ENCODE assay signal across 16 cellular contexts in genomic region chr10:35463878-35464277, GRCh38.
"Had no signal": no experiment of that assay in that cellular context is flagged by ENCODE, and none has a peak within 500 bp of the region (broad histone marks: within the 10 kb centered on the region; RNA-seq: fewer than 3 reads in every experiment).

No MANE protein-coding gene starts in this region.

- ATAC-seq: activated naive CD8-positive, alpha-beta T cell treated with anti-CD3 and anti-CD28 coated beads, Interleukin-2, amount 50 U/mL, for 24 hours; effector memory CD8-positive, alpha-beta T cell had no signal

- H3K4me3 ChIP-seq: cardiac muscle cell, lung, stomach, tibial artery had no signal

- H3K9me3 ChIP-seq: stomach, tibial artery had no signal

- H3K9me3 Mint-ChIP-seq: activated naive CD8-positive, alpha-beta T cell treated with anti-CD3 and anti-CD28 coated beads, Interleukin-2, amount 50 U/mL, for 24 hours; activated T-helper 1 cell treated with anti-CD3 and anti-CD28 coated beads, Interleukin-12 subunit alpha, Interleukin-12 subunit beta, Interleukin-2, Interleukin-4 antibody, amounts not matched to agents 30 ng/mL and 10 ng/mL and 1 ng/mL, durations not matched to agents 14 hours and 24 hours and 36 hours; effector memory CD8-positive, alpha-beta T cell; natural killer cell; T-cell had no signal

- H3K36me3 Mint-ChIP-seq: natural killer cell, T-cell had no signal

- H3K27ac ChIP-seq: cardiac muscle cell, stomach, tibial artery had no signal

- H3K36me3 ChIP-seq: cardiac muscle cell, stomach, tibial artery had no signal

- H3K27ac Mint-ChIP-seq: activated naive CD8-positive, alpha-beta T cell treated with anti-CD3 and anti-CD28 coated beads, Interleukin-2, amount 50 U/mL, for 24 hours; activated T-helper 1 cell treated with anti-CD3 and anti-CD28 coated beads, Interleukin-12 subunit alpha, Interleukin-12 subunit beta, Interleukin-2, Interleukin-4 antibody, amounts not matched to agents 30 ng/mL and 10 ng/mL and 1 ng/mL, durations not matched to agents 14 hours and 24 hours and 36 hours had no signal

- H3K4me3 Mint-ChIP-seq: activated naive CD8-positive, alpha-beta T cell treated with anti-CD3 and anti-CD28 coated beads, Interleukin-2, amount 50 U/mL, for 24 hours; activated T-helper 1 cell treated with anti-CD3 and anti-CD28 coated beads, Interleukin-12 subunit alpha, Interleukin-12 subunit beta, Interleukin-2, Interleukin-4 antibody, amounts not matched to agents 30 ng/mL and 10 ng/mL and 1 ng/mL, durations not matched to agents 14 hours and 24 hours and 36 hours had no signal

- H3K27me3 ChIP-seq: cardiac muscle cell, stomach, tibial artery had no signal

- DNase-seq: activated CD4-positive, alpha-beta T cell treated with anti-CD3 and anti-CD28 coated beads for 48 hours; activated naive CD4-positive, alpha-beta T cell; activated naive CD8-positive, alpha-beta T cell treated with anti-CD3 and anti-CD28 coated beads, Interleukin-2, amount 50 U/mL, for 24 hours; cortex of kidney; effector memory CD8-positive, alpha-beta T cell; hippocampal formation; natural killer cell; stimulated activated CD4-positive, alpha-beta T cell treated with anti-CD3 and anti-CD28 coated beads, Interleukin-15, amount 100 ng/mL, for 24 hours; stimulated activated CD4-positive, alpha-beta T cell treated with anti-CD3 and anti-CD28 coated beads, Interleukin-4, amount 100 ng/mL, for 4 hours; stomach; T-cell; T1000; tibial artery had no signal

- H3K27me3 Mint-ChIP-seq: activated naive CD8-positive, alpha-beta T cell treated with anti-CD3 and anti-CD28 coated beads, Interleukin-2, amount 50 U/mL, for 24 hours; effector memory CD8-positive, alpha-beta T cell; T-cell had no signal
